ENCODE assay signal across 8 cellular contexts in genomic region chr15:78859971-78860733, GRCh38. TPM values are rescaled to one million over a fixed set of nuclear protein-coding genes. Genes with fewer than 3 reads are reported as not detected.
A peak's percentile ranks its signal among the peaks of the same experiment; 100 is the strongest.
DNase-seq lines count a peak whose midpoint lies in the region; ATAC-seq lines count a peak whose summit lies in the region.

No MANE protein-coding gene starts in this region.

- no peaks in the 10 kb centered on the region for H3K27me3 ChIP-seq in ectodermal cell (ENCODE audit: control insufficient read depth, insufficient read depth, low read length, poor library complexity, severe bottlenecking)

- WGBS in ectodermal cell, 2 experiments: 5% methylated on average over 28 of the region's 29 CpGs

- no peaks in the 10 kb centered on the region for H3K36me3 ChIP-seq in ectodermal cell (ENCODE audit: control insufficient read depth, insufficient read depth, low read length)

- H3K4me1 ChIP-seq in ectodermal cell (ENCODE audit: control insufficient read depth, insufficient read depth, low read length): no peaks in the 10 kb centered on the region

- peak; percentile 83 for ATAC-seq in HG03159 (IDR thresholded peaks at IDR 0.05; ENCODE audit: unreplicated experiment)

- DNase-seq in SIG-M5 treated with dmso at 0.1 percent for 504 hours (lab: John Stamatoyannopoulos, UW; ENCODE audit: unreplicated experiment) (peak; percentile 69), SIG-M5 (lab: John Stamatoyannopoulos, UW) (no peak), NCI-H526 treated with DMSO at 0.1 percent for 48 hours (lab: John Stamatoyannopoulos, UW) (peak; percentile 81), lung microvascular endothelial cell (ENCODE audit: low read depth in 2 of 2) (peak; percentile 76 to 79)
- peak; percentile 80 to 84 for DNase-seq in activated CD4-positive, alpha-beta T cell treated with anti-CD3 and anti-CD28 coated beads, Interleukin-2, amount 50 U/mL, for 48 hours
- peak; percentile 24 to 71 (median 35) for DNase-seq in stimulated activated CD4-positive, alpha-beta T cell treated with anti-CD3 and anti-CD28 coated beads, TNF-alpha, amount 100 ng/mL, for 1 hour (ENCODE audit: low read depth in 3 of 3, low spot score in 1 of 3)

- H3K9me3 ChIP-seq in ectodermal cell (ENCODE audit: control insufficient read depth, low read length): no peaks in the 10 kb centered on the region

- H3K27ac ChIP-seq in ectodermal cell (ENCODE audit: insufficient read depth, low read depth, low read length, poor library complexity, severe bottlenecking): peak overlapping the region; percentile 88

- H3K4me3 ChIP-seq in ectodermal cell (ENCODE audit: insufficient read depth, low read depth, low read length): peak overlapping the region; percentile 50

RNA-seq across cellular contexts. Expression of gene MORF4L1, which starts 12.5 kb away (rescaled TPM):
- 605 TPM for polyA plus RNA-seq in ectodermal cell (2013, experiment 1 of 4)
- polyA plus RNA-seq in ectodermal cell (2013, experiment 2 of 4): 595 TPM
- polyA plus RNA-seq in ectodermal cell (2013, experiment 3 of 4): 457 TPM
- polyA plus RNA-seq in ectodermal cell (2013, experiment 4 of 4): 468 TPM
- total RNA-seq in lung microvascular endothelial cell: 224 and 247 TPM in 2 replicates

RNA-seq across cellular contexts. Expression of gene ADAMTS7, which starts 48.9 kb away (rescaled TPM):
- 56.3 TPM for polyA plus RNA-seq in ectodermal cell (2013, experiment 1 of 4)
- polyA plus RNA-seq in ectodermal cell (2013, experiment 2 of 4): 59.3 TPM
- 51.4 TPM for polyA plus RNA-seq in ectodermal cell (2013, experiment 3 of 4)
- polyA plus RNA-seq in ectodermal cell (2013, experiment 4 of 4): 55.6 TPM
- total RNA-seq in lung microvascular endothelial cell: 2.6 and 7.0 TPM in 2 replicates
